In the genomic region with DNA sequence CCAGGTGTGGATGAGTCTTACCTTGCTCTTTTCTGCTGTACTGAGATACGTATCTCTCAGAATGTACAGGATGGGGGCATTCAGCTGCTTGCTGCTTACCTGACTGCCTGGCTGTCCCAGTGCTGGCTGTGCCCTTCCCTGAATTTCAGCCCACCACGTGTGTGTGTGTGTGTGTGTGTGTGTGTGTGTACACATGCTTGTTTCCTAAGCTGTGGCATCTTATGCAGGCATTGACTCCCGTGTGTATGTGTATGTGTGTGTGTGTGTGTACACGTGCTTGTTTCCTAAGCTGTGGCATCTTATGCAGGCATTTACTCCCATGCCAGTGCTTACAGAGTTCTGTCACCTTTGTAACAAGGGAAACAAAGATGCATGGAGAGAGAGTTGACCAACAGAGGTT, we compare ENCODE assay signal across 25 cellular contexts.
"Had no signal": no experiment of that assay in that cellular context is flagged by ENCODE, and none has a peak within 500 bp of the region (broad histone marks: within the 10 kb centered on the region; RNA-seq: fewer than 3 reads in every experiment).

No MANE protein-coding gene starts in this region.

- ATAC-seq: K562, Panc1, PC-3 had no signal

- DNase-seq: Kasumi-1; MM.1S; NCI-H1092 treated with DMSO at 0.1 percent for 48 hours; NCI-H1436; NCI-H187; NCI-H2029; NCI-H2081 treated with DMSO at 0.1 percent for 48 hours; NCI-H2171; NCI-H226; NCI-H446; NCI-H510A; NCI-H524 treated with DMSO at 0.1 percent for 48 hours; NCI-H69; NCI-H774; NK-92 treated with Interleukin-12 subunit alpha and Interleukin-12 subunit beta, amount 100 ng/mL, for 24 hours; PC-3; SHP77; SK-N-SH had no signal

- H3K4me2 ChIP-seq: KMS-11, SK-N-SH had no signal

- H3K27ac Mint-ChIP-seq: IgD-negative memory B cell had no signal

- FAIRE-seq: HTR-8/SVneo, K562 had no signal

- H3K9me3 ChIP-seq: SK-N-SH had no signal

- H3K27ac ChIP-seq: HL-60, KMS-11, RWPE1 had no signal

- H3K9ac ChIP-seq: KMS-11, SK-N-SH had no signal

- H3K4me3 ChIP-seq: K562 had no signal
